Comparison of ENCODE assay signal across 1 cellular context in the genomic region with DNA sequence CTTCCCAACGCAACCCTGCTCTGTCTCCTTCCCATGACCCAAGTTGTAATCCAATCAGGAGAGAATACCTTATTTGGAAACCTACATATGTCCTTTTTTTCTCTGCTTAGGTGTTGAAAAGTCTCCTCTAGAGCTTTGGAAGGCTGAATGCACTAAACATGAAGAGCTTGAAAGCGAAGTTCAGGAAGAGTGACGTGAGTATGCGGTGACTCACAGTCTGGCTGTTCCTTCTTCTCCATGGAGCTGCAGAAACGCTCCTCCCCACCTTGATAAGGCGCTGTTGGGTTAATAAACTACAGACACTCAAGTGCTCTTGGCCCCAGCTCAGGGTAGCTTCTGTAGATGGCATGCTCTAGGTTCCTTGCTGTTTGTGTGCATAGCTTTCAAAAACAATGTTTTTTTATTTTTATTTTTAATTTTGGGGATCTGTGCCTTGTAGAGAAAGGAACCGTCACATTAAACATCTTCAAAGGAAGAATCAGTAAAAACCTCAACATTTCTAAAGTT.
TF ChIP-seq lines count a peak whose summit lies in the region.

No MANE protein-coding gene starts in this region.

TF ChIP-seq in K562, 482 proteins besides CTCF, POLR2A, EP300 and RAD21 (continued from another document and continues in another):
- TF ChIP-seq, protein P1, sequence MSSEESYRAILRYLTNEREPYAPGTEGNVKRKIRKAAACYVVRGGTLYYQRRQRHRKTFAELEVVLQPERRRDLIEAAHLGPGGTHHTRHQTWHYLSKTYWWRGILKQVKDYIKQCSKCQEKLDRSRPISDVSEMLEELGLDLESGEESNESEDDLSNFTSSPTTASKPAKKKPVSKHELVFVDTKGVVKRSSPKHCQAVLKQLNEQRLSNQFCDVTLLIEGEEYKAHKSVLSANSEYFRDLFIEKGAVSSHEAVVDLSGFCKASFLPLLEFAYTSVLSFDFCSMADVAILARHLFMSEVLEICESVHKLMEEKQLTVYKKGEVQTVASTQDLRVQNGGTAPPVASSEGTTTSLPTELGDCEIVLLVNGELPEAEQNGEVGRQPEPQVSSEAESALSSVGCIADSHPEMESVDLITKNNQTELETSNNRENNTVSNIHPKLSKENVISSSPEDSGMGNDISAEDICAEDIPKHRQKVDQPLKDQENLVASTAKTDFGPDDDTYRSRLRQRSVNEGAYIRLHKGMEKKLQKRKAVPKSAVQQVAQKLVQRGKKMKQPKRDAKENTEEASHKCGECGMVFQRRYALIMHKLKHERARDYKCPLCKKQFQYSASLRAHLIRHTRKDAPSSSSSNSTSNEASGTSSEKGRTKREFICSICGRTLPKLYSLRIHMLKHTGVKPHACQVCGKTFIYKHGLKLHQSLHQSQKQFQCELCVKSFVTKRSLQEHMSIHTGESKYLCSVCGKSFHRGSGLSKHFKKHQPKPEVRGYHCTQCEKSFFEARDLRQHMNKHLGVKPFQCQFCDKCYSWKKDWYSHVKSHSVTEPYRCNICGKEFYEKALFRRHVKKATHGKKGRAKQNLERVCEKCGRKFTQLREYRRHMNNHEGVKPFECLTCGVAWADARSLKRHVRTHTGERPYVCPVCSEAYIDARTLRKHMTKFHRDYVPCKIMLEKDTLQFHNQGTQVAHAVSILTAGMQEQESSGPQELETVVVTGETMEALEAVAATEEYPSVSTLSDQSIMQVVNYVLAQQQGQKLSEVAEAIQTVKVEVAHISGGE (CRISPR knock-in tag; IDR thresholded peaks at IDR 0.05) = no peak
- TF ChIP-seq, protein P2, sequence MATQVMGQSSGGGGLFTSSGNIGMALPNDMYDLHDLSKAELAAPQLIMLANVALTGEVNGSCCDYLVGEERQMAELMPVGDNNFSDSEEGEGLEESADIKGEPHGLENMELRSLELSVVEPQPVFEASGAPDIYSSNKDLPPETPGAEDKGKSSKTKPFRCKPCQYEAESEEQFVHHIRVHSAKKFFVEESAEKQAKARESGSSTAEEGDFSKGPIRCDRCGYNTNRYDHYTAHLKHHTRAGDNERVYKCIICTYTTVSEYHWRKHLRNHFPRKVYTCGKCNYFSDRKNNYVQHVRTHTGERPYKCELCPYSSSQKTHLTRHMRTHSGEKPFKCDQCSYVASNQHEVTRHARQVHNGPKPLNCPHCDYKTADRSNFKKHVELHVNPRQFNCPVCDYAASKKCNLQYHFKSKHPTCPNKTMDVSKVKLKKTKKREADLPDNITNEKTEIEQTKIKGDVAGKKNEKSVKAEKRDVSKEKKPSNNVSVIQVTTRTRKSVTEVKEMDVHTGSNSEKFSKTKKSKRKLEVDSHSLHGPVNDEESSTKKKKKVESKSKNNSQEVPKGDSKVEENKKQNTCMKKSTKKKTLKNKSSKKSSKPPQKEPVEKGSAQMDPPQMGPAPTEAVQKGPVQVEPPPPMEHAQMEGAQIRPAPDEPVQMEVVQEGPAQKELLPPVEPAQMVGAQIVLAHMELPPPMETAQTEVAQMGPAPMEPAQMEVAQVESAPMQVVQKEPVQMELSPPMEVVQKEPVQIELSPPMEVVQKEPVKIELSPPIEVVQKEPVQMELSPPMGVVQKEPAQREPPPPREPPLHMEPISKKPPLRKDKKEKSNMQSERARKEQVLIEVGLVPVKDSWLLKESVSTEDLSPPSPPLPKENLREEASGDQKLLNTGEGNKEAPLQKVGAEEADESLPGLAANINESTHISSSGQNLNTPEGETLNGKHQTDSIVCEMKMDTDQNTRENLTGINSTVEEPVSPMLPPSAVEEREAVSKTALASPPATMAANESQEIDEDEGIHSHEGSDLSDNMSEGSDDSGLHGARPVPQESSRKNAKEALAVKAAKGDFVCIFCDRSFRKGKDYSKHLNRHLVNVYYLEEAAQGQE (CRISPR knock-in tag; IDR thresholded peaks at IDR 0.05; ENCODE audit: low read depth) = no peak
- TF ChIP-seq, protein P3, sequence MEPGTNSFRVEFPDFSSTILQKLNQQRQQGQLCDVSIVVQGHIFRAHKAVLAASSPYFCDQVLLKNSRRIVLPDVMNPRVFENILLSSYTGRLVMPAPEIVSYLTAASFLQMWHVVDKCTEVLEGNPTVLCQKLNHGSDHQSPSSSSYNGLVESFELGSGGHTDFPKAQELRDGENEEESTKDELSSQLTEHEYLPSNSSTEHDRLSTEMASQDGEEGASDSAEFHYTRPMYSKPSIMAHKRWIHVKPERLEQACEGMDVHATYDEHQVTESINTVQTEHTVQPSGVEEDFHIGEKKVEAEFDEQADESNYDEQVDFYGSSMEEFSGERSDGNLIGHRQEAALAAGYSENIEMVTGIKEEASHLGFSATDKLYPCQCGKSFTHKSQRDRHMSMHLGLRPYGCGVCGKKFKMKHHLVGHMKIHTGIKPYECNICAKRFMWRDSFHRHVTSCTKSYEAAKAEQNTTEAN (CRISPR knock-in tag; IDR thresholded peaks at IDR 0.05) = no peak
- TF ChIP-seq, protein P4, sequence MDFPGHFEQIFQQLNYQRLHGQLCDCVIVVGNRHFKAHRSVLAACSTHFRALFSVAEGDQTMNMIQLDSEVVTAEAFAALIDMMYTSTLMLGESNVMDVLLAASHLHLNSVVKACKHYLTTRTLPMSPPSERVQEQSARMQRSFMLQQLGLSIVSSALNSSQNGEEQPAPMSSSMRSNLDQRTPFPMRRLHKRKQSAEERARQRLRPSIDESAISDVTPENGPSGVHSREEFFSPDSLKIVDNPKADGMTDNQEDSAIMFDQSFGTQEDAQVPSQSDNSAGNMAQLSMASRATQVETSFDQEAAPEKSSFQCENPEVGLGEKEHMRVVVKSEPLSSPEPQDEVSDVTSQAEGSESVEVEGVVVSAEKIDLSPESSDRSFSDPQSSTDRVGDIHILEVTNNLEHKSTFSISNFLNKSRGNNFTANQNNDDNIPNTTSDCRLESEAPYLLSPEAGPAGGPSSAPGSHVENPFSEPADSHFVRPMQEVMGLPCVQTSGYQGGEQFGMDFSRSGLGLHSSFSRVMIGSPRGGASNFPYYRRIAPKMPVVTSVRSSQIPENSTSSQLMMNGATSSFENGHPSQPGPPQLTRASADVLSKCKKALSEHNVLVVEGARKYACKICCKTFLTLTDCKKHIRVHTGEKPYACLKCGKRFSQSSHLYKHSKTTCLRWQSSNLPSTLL (IDR thresholded peaks at IDR 0.05) = no peak
- TF ChIP-seq HNRNPL (IDR thresholded peaks at IDR 0.05; ENCODE audit: low read depth, low read length) = no peak
- no peak for TF ChIP-seq ERF (CRISPR knock-in tag; IDR thresholded peaks at IDR 0.05)
- peak; percentile 95 for TF ChIP-seq JUN (IDR thresholded peaks at IDR 0.05; ENCODE audit: borderline replicate concordance, low read depth, low read length)
- TF ChIP-seq JUN (CRISPR knock-in tag; IDR thresholded peaks at IDR 0.05; ENCODE audit: borderline replicate concordance) = no peak
- no peak for TF ChIP-seq ZNF239 (CRISPR knock-in tag; IDR thresholded peaks at IDR 0.05)
- TF ChIP-seq FOXK2 (conservative IDR thresholded peaks at IDR 0.05 in 1 of 2, IDR thresholded peaks at IDR 0.05 in 1 of 2; ENCODE audit: low read depth in 2 of 2) = no peak; a peak in 1 of 4 replicates
- TF ChIP-seq, protein P5, sequence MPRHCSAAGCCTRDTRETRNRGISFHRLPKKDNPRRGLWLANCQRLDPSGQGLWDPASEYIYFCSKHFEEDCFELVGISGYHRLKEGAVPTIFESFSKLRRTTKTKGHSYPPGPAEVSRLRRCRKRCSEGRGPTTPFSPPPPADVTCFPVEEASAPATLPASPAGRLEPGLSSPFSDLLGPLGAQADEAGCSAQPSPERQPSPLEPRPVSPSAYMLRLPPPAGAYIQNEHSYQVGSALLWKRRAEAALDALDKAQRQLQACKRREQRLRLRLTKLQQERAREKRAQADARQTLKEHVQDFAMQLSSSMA (CRISPR knock-in tag; IDR thresholded peaks at IDR 0.05) = no peak
- TF ChIP-seq HDAC6 (IDR thresholded peaks at IDR 0.05; ENCODE audit: low read depth, low read length) = no peak
- no peak for TF ChIP-seq ARID2 (IDR thresholded peaks at IDR 0.05)
- no peak for TF ChIP-seq LARP7 (IDR thresholded peaks at IDR 0.05)
- no peak for TF ChIP-seq PTBP1 (IDR thresholded peaks at IDR 0.05; ENCODE audit: low read depth, low read length)
- peak; percentile 98 for TF ChIP-seq JUND (IDR thresholded peaks at IDR 0.05; ENCODE audit: borderline replicate concordance, low read depth, low read length)
- TF ChIP-seq JUND (tag; IDR thresholded peaks at IDR 0.05; ENCODE audit: borderline replicate concordance, low read depth, low read length) = peak; percentile 98
- TF ChIP-seq, protein P6, sequence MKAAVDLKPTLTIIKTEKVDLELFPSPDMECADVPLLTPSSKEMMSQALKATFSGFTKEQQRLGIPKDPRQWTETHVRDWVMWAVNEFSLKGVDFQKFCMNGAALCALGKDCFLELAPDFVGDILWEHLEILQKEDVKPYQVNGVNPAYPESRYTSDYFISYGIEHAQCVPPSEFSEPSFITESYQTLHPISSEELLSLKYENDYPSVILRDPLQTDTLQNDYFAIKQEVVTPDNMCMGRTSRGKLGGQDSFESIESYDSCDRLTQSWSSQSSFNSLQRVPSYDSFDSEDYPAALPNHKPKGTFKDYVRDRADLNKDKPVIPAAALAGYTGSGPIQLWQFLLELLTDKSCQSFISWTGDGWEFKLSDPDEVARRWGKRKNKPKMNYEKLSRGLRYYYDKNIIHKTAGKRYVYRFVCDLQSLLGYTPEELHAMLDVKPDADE (conservative IDR thresholded peaks at IDR 0.05; ENCODE audit: control insufficient read depth, low read depth, low read length) = no peak
- TF ChIP-seq KAT8 (IDR thresholded peaks at IDR 0.05; ENCODE audit: low read depth) = no peak
- no peak for TF ChIP-seq POLR2H (tag; IDR thresholded peaks at IDR 0.05; ENCODE audit: low read depth)
- TF ChIP-seq ZFP1 (CRISPR knock-in tag; IDR thresholded peaks at IDR 0.05) = no peak
- TF ChIP-seq TCF3 (CRISPR knock-in tag; IDR thresholded peaks at IDR 0.05) = peak; percentile 18; the same call in 1 of the 2 replicates
- TF ChIP-seq, protein P7, sequence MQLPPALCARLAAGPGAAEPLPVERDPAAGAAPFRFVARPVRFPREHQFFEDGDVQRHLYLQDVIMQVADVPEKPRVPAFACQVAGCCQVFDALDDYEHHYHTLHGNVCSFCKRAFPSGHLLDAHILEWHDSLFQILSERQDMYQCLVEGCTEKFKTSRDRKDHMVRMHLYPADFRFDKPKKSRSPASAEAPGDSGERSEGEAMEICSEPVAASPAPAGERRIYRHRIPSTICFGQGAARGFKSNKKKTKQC (CRISPR knock-in tag; IDR thresholded peaks at IDR 0.05) = no peak
- TF ChIP-seq, protein P8, sequence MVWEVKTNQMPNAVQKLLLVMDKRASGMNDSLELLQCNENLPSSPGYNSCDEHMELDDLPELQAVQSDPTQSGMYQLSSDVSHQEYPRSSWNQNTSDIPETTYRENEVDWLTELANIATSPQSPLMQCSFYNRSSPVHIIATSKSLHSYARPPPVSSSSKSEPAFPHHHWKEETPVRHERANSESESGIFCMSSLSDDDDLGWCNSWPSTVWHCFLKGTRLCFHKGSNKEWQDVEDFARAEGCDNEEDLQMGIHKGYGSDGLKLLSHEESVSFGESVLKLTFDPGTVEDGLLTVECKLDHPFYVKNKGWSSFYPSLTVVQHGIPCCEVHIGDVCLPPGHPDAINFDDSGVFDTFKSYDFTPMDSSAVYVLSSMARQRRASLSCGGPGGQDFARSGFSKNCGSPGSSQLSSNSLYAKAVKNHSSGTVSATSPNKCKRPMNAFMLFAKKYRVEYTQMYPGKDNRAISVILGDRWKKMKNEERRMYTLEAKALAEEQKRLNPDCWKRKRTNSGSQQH (CRISPR knock-in tag; IDR thresholded peaks at IDR 0.05) = no peak
- TF ChIP-seq ZNF282 (CRISPR knock-in tag; IDR thresholded peaks at IDR 0.05) = no peak
- TF ChIP-seq ZBTB7A (IDR thresholded peaks at IDR 0.05; ENCODE audit: borderline replicate concordance, control insufficient read depth, low read depth, low read length) = no peak
- no peak for TF ChIP-seq ZNF785 (CRISPR knock-in tag; IDR thresholded peaks at IDR 0.05)
- TF ChIP-seq, protein P9, sequence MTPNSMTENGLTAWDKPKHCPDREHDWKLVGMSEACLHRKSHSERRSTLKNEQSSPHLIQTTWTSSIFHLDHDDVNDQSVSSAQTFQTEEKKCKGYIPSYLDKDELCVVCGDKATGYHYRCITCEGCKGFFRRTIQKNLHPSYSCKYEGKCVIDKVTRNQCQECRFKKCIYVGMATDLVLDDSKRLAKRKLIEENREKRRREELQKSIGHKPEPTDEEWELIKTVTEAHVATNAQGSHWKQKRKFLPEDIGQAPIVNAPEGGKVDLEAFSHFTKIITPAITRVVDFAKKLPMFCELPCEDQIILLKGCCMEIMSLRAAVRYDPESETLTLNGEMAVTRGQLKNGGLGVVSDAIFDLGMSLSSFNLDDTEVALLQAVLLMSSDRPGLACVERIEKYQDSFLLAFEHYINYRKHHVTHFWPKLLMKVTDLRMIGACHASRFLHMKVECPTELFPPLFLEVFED (CRISPR knock-in tag; conservative IDR thresholded peaks at IDR 0.05) = no peak
- TF ChIP-seq ZBTB1 (CRISPR knock-in tag; IDR thresholded peaks at IDR 0.05; ENCODE audit: borderline replicate concordance, low read depth) = no peak
- no peak for TF ChIP-seq SMAD2 (IDR thresholded peaks at IDR 0.05; ENCODE audit: low read depth, low read length)
- peak; percentile 63 for TF ChIP-seq TBP (optimal IDR thresholded peaks at IDR 0.05; ENCODE audit: low read depth, low read length)
- TF ChIP-seq DIDO1 (tag; IDR thresholded peaks at IDR 0.05; ENCODE audit: low read depth) = no peak
- no peak for TF ChIP-seq MCM2 (IDR thresholded peaks at IDR 0.05; ENCODE audit: low read depth)
- no peak for TF ChIP-seq KLF13 (tag; IDR thresholded peaks at IDR 0.05; ENCODE audit: borderline replicate concordance, low read depth)
- TF ChIP-seq, protein P10, sequence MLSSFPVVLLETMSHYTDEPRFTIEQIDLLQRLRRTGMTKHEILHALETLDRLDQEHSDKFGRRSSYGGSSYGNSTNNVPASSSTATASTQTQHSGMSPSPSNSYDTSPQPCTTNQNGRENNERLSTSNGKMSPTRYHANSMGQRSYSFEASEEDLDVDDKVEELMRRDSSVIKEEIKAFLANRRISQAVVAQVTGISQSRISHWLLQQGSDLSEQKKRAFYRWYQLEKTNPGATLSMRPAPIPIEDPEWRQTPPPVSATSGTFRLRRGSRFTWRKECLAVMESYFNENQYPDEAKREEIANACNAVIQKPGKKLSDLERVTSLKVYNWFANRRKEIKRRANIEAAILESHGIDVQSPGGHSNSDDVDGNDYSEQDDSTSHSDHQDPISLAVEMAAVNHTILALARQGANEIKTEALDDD (IDR thresholded peaks at IDR 0.05) = peak; percentile 55; the same call in 1 of the 2 replicates
- TF ChIP-seq, protein P11, sequence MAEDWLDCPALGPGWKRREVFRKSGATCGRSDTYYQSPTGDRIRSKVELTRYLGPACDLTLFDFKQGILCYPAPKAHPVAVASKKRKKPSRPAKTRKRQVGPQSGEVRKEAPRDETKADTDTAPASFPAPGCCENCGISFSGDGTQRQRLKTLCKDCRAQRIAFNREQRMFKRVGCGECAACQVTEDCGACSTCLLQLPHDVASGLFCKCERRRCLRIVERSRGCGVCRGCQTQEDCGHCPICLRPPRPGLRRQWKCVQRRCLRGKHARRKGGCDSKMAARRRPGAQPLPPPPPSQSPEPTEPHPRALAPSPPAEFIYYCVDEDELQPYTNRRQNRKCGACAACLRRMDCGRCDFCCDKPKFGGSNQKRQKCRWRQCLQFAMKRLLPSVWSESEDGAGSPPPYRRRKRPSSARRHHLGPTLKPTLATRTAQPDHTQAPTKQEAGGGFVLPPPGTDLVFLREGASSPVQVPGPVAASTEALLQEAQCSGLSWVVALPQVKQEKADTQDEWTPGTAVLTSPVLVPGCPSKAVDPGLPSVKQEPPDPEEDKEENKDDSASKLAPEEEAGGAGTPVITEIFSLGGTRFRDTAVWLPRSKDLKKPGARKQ (CRISPR knock-in tag; IDR thresholded peaks at IDR 0.05) = no peak
- peak; percentile 89 for TF ChIP-seq DPF2 (IDR thresholded peaks at IDR 0.05)
- peak; percentile 61 for TF ChIP-seq JUNB (CRISPR knock-in tag; conservative IDR thresholded peaks at IDR 0.05)
- TF ChIP-seq HDGF (IDR thresholded peaks at IDR 0.05) = no peak
